Comparison of ENCODE assay signal across 8 cellular contexts in genomic region chr1:78617615-78618026, GRCh38. TPM values are rescaled to one million over a fixed set of nuclear protein-coding genes. Genes with fewer than 3 reads are reported as not detected.
DNase-seq lines count a peak whose midpoint lies in the region; ATAC-seq and TF ChIP-seq lines count a peak whose summit lies in the region.

No MANE protein-coding gene starts in this region.

- peaks cover 8% of the 10 kb centered on the region for H3K36me3 Mint-ChIP-seq in T-helper 2 cell treated with Interferon-gamma antibody and Interleukin-4, amounts not matched to agents 5 μg/mL and 100 μg/mL, for 36 hours (ENCODE audit: low read depth)
- no peaks in the 10 kb centered on the region for H3K36me3 Mint-ChIP-seq in brain

- TF ChIP-seq CTCF in brain (conservative IDR thresholded peaks at IDR 0.05): peak; percentile 77 to 83

- peak overlapping the region; percentile 37 for H3K4me3 Mint-ChIP-seq in T-helper 2 cell treated with Interferon-gamma antibody and Interleukin-4, amounts not matched to agents 5 μg/mL and 100 μg/mL, for 36 hours
- H3K4me3 Mint-ChIP-seq in brain: peak overlapping the region in 3 of 5 experiments; percentile 13 to 50 (median 34)

- H3K9me3 Mint-ChIP-seq in T-helper 2 cell treated with Interferon-gamma antibody and Interleukin-4, amounts not matched to agents 5 μg/mL and 100 μg/mL, for 36 hours: no peaks in the 10 kb centered on the region
- H3K9me3 Mint-ChIP-seq in brain: peaks cover 0 to 3% (median 2%) of the 10 kb centered on the region in 5 experiments

- no peak overlapping the region for H3K27ac Mint-ChIP-seq in T-helper 2 cell treated with Interferon-gamma antibody and Interleukin-4, amounts not matched to agents 5 μg/mL and 100 μg/mL, for 36 hours
- H3K27ac Mint-ChIP-seq in brain: peak overlapping the region; percentile 52 to 88 (median 73)

- H3K4me1 Mint-ChIP-seq in T-helper 2 cell treated with Interferon-gamma antibody and Interleukin-4, amounts not matched to agents 5 μg/mL and 100 μg/mL, for 36 hours (ENCODE audit: low read depth): peaks cover 37% of the 10 kb centered on the region
- peaks cover 39% of the 10 kb centered on the region for H3K4me1 Mint-ChIP-seq in brain

- DNase-seq in activated effector memory CD4-positive, alpha-beta T cell treated with anti-CD3 and anti-CD28 coated beads, Interleukin-2, amount 50 U/mL, for 16 hours: peak; percentile 73
- no peak for DNase-seq in activated effector memory CD4-positive, alpha-beta T cell treated with Interleukin-2 at 50 U/mL for 16 hours
- DNase-seq in NCI-H146 treated with DMSO at 0.1 percent for 48 hours (lab: John Stamatoyannopoulos, UW; ENCODE audit: unreplicated experiment): peak; percentile 2
- peak; percentile 44 for DNase-seq in T-helper 2 cell treated with Interferon-gamma antibody and Interleukin-4, amounts not matched to agents 5 μg/mL and 100 μg/mL, for 36 hours (ENCODE audit: low spot score)
- peak; percentile 66 for DNase-seq in iPS-NIHi11 (ENCODE audit: low spot score)
- DNase-seq in smooth muscle cell of the brain vasculature (ENCODE audit: low read depth, low spot score): peak; percentile 86

- peak; percentile 49 for ATAC-seq in HG02852 (IDR thresholded peaks at IDR 0.05; ENCODE audit: unreplicated experiment)

- peaks cover 11% of the 10 kb centered on the region for H3K27me3 Mint-ChIP-seq in T-helper 2 cell treated with Interferon-gamma antibody and Interleukin-4, amounts not matched to agents 5 μg/mL and 100 μg/mL, for 36 hours (ENCODE audit: low read depth)
- H3K27me3 Mint-ChIP-seq in brain: no peaks in the 10 kb centered on the region

RNA-seq across cellular contexts. Expression of gene IFI44L, which starts 2.6 kb away (rescaled TPM):
- polyA plus RNA-seq in brain (ENCODE audit: insufficient read depth, low read depth, low replicate concordance): 3.0 TPM

RNA-seq across cellular contexts. Expression of gene IFI44, which starts 32.0 kb away (rescaled TPM):
- 1.6 TPM for polyA plus RNA-seq in brain (ENCODE audit: insufficient read depth, low read depth, low replicate concordance)
